Comparison of ENCODE assay signal across 8 cellular contexts in the genomic region with DNA sequence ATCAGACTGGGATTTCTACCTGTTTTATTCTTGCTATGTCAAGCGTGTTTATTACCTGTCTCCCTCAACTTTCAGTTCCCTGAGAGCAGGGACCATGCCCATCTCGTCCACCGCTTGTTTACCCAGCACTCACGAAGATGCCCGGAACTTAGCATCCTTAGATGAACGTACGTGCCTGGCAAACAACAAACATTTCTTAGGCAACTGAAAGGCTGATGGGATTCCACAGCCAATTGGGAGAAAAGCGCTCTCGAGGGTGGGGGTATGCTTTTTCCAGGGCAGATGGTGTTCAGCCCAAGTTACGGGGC. TPM values are rescaled to one million over a fixed set of nuclear protein-coding genes. Genes with fewer than 3 reads are reported as not detected.
DNase-seq lines count a peak whose midpoint lies in the region; ATAC-seq lines count a peak whose summit lies in the region.

No MANE protein-coding gene starts in this region.

- peak overlapping the region; percentile 97 for H3K27ac Mint-ChIP-seq in activated T-helper 17 cell treated with anti-CD3 and anti-CD28 coated beads, Interleukin-2, amount 50 U/mL, for 72 hours
- H3K27ac Mint-ChIP-seq in immature natural killer cell, result peak overlapping the region; percentile 92 to 99 (median 98)

- no peaks in the 10 kb centered on the region for H3K9me3 Mint-ChIP-seq in activated T-helper 17 cell treated with anti-CD3 and anti-CD28 coated beads, Interleukin-2, amount 50 U/mL, for 72 hours
- no peaks in the 10 kb centered on the region for H3K9me3 Mint-ChIP-seq in immature natural killer cell

- peak; percentile 60 for DNase-seq in NCI-H748 (lab: John Stamatoyannopoulos, UW; ENCODE audit: unreplicated experiment)
- no peak for DNase-seq in NCI-H748 treated with DMSO at 0.1 percent for 48 hours (lab: John Stamatoyannopoulos, UW)
- no peak for DNase-seq in immature natural killer cell
- no peak for DNase-seq in substantia nigra (lab: John Stamatoyannopoulos, UW)
- DNase-seq in AG20443 (ENCODE audit: low spot score), result no peak
- DNase-seq in NCI-H187 treated with DMSO at 0.1 percent for 48 hours (lab: John Stamatoyannopoulos, UW), result no peak
- no peak for DNase-seq in NCI-H1694 treated with DMSO at 0.1 percent for 48 hours (lab: John Stamatoyannopoulos, UW)

- peak overlapping the region; percentile 89 for H3K27ac ChIP-seq in substantia nigra (ENCODE audit: low read depth, low read length, poor library complexity, severe bottlenecking)

- peak overlapping the region; percentile 98 for H3K4me3 Mint-ChIP-seq in activated T-helper 17 cell treated with anti-CD3 and anti-CD28 coated beads, Interleukin-2, amount 50 U/mL, for 72 hours
- peak overlapping the region; percentile 99 to 100 (median 100) for H3K4me3 Mint-ChIP-seq in immature natural killer cell

- no peak for ATAC-seq in activated T-helper 17 cell treated with anti-CD3 and anti-CD28 coated beads, Interleukin-2, amount 50 U/mL, for 72 hours (replicated peaks)

- H3K27me3 Mint-ChIP-seq in activated T-helper 17 cell treated with anti-CD3 and anti-CD28 coated beads, Interleukin-2, amount 50 U/mL, for 72 hours, result no peaks in the 10 kb centered on the region
- H3K27me3 Mint-ChIP-seq in immature natural killer cell (ENCODE audit: low read depth in 3 of 3), result peaks cover 6 to 24% (median 11%) of the 10 kb centered on the region in 3 donors

- H3K36me3 Mint-ChIP-seq in activated T-helper 17 cell treated with anti-CD3 and anti-CD28 coated beads, Interleukin-2, amount 50 U/mL, for 72 hours (ENCODE audit: low read depth), result peaks cover 44% of the 10 kb centered on the region
- H3K36me3 Mint-ChIP-seq in immature natural killer cell, result peaks cover 0 to 3% (median 0%) of the 10 kb centered on the region in 3 donors

- peaks cover 11% of the 10 kb centered on the region for H3K4me1 Mint-ChIP-seq in activated T-helper 17 cell treated with anti-CD3 and anti-CD28 coated beads, Interleukin-2, amount 50 U/mL, for 72 hours
- peaks cover 50 to 59% of the 10 kb centered on the region in 2 donors for H3K4me1 Mint-ChIP-seq in immature natural killer cell

RNA-seq across cellular contexts. Expression of a gene that starts 0.4 kb away (rescaled TPM):
- total RNA-seq in activated T-helper 17 cell treated with anti-CD3 and anti-CD28 coated beads, Interleukin-2, amount 50 U/mL, for 72 hours, result 10 to 100 TPM; 31.3 to 36.3 TPM
- polyA plus RNA-seq in immature natural killer cell, result 10 to 100 TPM; 23.0 to 39.2 (median 35.4) TPM

RNA-seq across cellular contexts. Expression of a gene that starts 4.9 kb away (rescaled TPM):
- total RNA-seq in activated T-helper 17 cell treated with anti-CD3 and anti-CD28 coated beads, Interleukin-2, amount 50 U/mL, for 72 hours, result 10 to 100 TPM; 26.9 to 55.2 TPM
- polyA plus RNA-seq in immature natural killer cell, result 10 to 100 TPM; 24.2 to 35.4 (median 31.7) TPM

RNA-seq across cellular contexts. Expression of a gene that starts 16.6 kb away (rescaled TPM):
- 10 to 100 TPM in 1 of 2 donors, 1 to 10 TPM in 1; 1.3 to 11.8 TPM for total RNA-seq in activated T-helper 17 cell treated with anti-CD3 and anti-CD28 coated beads, Interleukin-2, amount 50 U/mL, for 72 hours
- polyA plus RNA-seq in immature natural killer cell, result 1 to 10 TPM; 1.2 to 3.9 (median 2.6) TPM

RNA-seq across cellular contexts. Expression of a gene that starts 21.6 kb away (rescaled TPM):
- total RNA-seq in activated T-helper 17 cell treated with anti-CD3 and anti-CD28 coated beads, Interleukin-2, amount 50 U/mL, for 72 hours, result 1 to 10 TPM in 1 of 2 donors, not detected in 1; 1.2 TPM
- polyA plus RNA-seq in immature natural killer cell, result not detected

RNA-seq across cellular contexts. Expression of a gene that starts 44.9 kb away (rescaled TPM):
- not detected for total RNA-seq in activated T-helper 17 cell treated with anti-CD3 and anti-CD28 coated beads, Interleukin-2, amount 50 U/mL, for 72 hours
- not detected for polyA plus RNA-seq in immature natural killer cell
